ENCODE assay signal across 12 cellular contexts in genomic region chr2:133326651-133327397, GRCh38.
DNase-seq lines count a peak whose midpoint lies in the region.
"Had no signal": no experiment of that assay in that cellular context is flagged by ENCODE, and none has a peak within 500 bp of the region (broad histone marks: within the 10 kb centered on the region; RNA-seq: fewer than 3 reads in every experiment).

No MANE protein-coding gene starts in this region.

- DNase-seq in DMS153 (lab: John Stamatoyannopoulos, UW) (peak; percentile 86), LHCN-M2 (ENCODE audit: low read depth) (peak; percentile 42), brain pericyte (ENCODE audit: low read depth, low spot score) (peak; percentile 69), non-pigmented ciliary epithelial cell (ENCODE audit: low read depth) (peak; percentile 64), SK-N-DZ (ENCODE audit: low spot score) (no peak), NCI-H526 treated with DMSO at 0.1 percent for 48 hours (lab: John Stamatoyannopoulos, UW) (no peak)
- no peak for DNase-seq in stimulated activated naive CD4-positive, alpha-beta T cell (lab: John Stamatoyannopoulos, UW)
- DNase-seq: activated CD4-positive, alpha-beta T cell treated with anti-CD3 and anti-CD28 coated beads, Interleukin-2, amount 50 U/mL, for 4 hours; activated gamma-delta T cell; Calu3; NCI-H146; T-helper 9 cell had no signal

Comparison
In these comparisons a context has a peak if more than half of its experiments do, and no peak if none do; other contexts are left out.
1. DNase-seq: peak in DMS153 (single experiment), LHCN-M2 (single experiment), brain pericyte (single experiment) and non-pigmented ciliary epithelial cell (single experiment); none in stimulated activated naive CD4-positive, alpha-beta T cell (0 of 6), SK-N-DZ (single experiment) and NCI-H526 treated with DMSO at 0.1 percent for 48 hours (single experiment).